Comparison of ENCODE assay signal across 19 cellular contexts in genomic region chr3:113600418-113601185, GRCh38.
DNase-seq lines count a peak whose midpoint lies in the region; ATAC-seq and TF ChIP-seq lines count a peak whose summit lies in the region.
"Had no signal": no experiment of that assay in that cellular context is flagged by ENCODE, and none has a peak within 500 bp of the region (broad histone marks: within the 10 kb centered on the region; RNA-seq: fewer than 3 reads in every experiment).

No MANE protein-coding gene starts in this region.

- ATAC-seq in mucosa of descending colon = no peak
- ATAC-seq in foreskin keratinocyte = no peak
- ATAC-seq in GM21619 (IDR thresholded peaks at IDR 0.05; ENCODE audit: unreplicated experiment) = no peak
- ATAC-seq: A549 had no signal

- H3K27ac ChIP-seq in left ventricle myocardium inferior (replicated peaks) (no peak overlapping the region), foreskin keratinocyte (no peak overlapping the region)
- H3K27ac ChIP-seq: A549 had no signal

- no peaks in the 10 kb centered on the region for H3K4me1 ChIP-seq in left ventricle myocardium inferior
- H3K4me1 ChIP-seq in mucosa of descending colon (ENCODE audit: low read depth) = no peaks in the 10 kb centered on the region
- H3K4me1 ChIP-seq in foreskin keratinocyte = no peaks in the 10 kb centered on the region
- H3K4me1 ChIP-seq: A549, HAP-1 had no signal

- H3K27me3 ChIP-seq in left ventricle myocardium inferior (ENCODE audit: low read depth) (no peaks in the 10 kb centered on the region), foreskin keratinocyte (peaks cover 8% of the 10 kb centered on the region)

- H3K4me3 ChIP-seq in left ventricle myocardium inferior = no peak overlapping the region
- no peak overlapping the region for H3K4me3 ChIP-seq in mucosa of descending colon
- H3K4me3 ChIP-seq in foreskin fibroblast (ENCODE audit: low read depth in 1 of 2, low read length in 2 of 2) = no peak overlapping the region
- H3K4me3 ChIP-seq: A549, HAP-1 had no signal

- TF ChIP-seq CTCF in left ventricle myocardium inferior (IDR thresholded peaks at IDR 0.05; ENCODE audit: borderline replicate concordance) (no peak), mucosa of descending colon (IDR thresholded peaks at IDR 0.05) (no peak), foreskin keratinocyte (conservative IDR thresholded peaks at IDR 0.05) (no peak), foreskin fibroblast (IDR thresholded peaks at IDR 0.05; ENCODE audit: low read depth, low read length) (no peak)

- DNase-seq in Ammon's horn (ENCODE audit: low spot score) = peak; percentile 57
- DNase-seq in NCI-H446 treated with DMSO at 0.1 percent for 48 hours (lab: John Stamatoyannopoulos, UW) = peak; percentile 55
- peak; percentile 23 for DNase-seq in left ventricle myocardium inferior
- peak; percentile 30 for DNase-seq in pons (ENCODE audit: low spot score)
- DNase-seq in mucosa of descending colon = no peak
- no peak for DNase-seq in foreskin keratinocyte
- no peak for DNase-seq in foreskin fibroblast
- DNase-seq: CD4-positive, CD25-positive, alpha-beta regulatory T cell; IMR-90; Karpas-422; MM.1S; NCI-H1092 treated with DMSO at 0.1 percent for 48 hours; NCI-H2107; NCI-H2227 treated with DMSO at 0.1 percent for 48 hours; NCI-H526 treated with DMSO at 0.1 percent for 48 hours; OCI-M1 had no signal

- intact Hi-C loops in left ventricle myocardium inferior (cut with micrococcal nuclease) = no loop called here
- intact Hi-C loops in mucosa of descending colon (cut with DNase I, micrococcal nuclease) = no loop called here

- H3K9me3 ChIP-seq in left ventricle myocardium inferior (replicated peaks) (no peaks in the 10 kb centered on the region), mucosa of descending colon (no peaks in the 10 kb centered on the region)
- H3K9me3 ChIP-seq: A549, HAP-1 had no signal

- H3K36me3 ChIP-seq in left ventricle myocardium inferior (no peaks in the 10 kb centered on the region), mucosa of descending colon (ENCODE audit: low read depth) (no peaks in the 10 kb centered on the region)
- H3K36me3 ChIP-seq: HAP-1 had no signal

Comparison
In these comparisons a context has a peak if more than half of its experiments do, and no peak if none do; other contexts are left out.
1. DNase-seq: peak in Ammon's horn (single experiment), NCI-H446 treated with DMSO at 0.1 percent for 48 hours (single experiment), left ventricle myocardium inferior (single experiment) and pons (single experiment); none in mucosa of descending colon (0 of 3), foreskin keratinocyte (0 of 2) and foreskin fibroblast (0 of 2).